1 cellular context compared by ENCODE assay signal in genomic region chr10:31129261-31129660, GRCh38.
A peak's percentile ranks its signal among the peaks of the same experiment; 100 is the strongest.
TF ChIP-seq lines count a peak whose summit lies in the region.

No MANE protein-coding gene starts in this region.

TF ChIP-seq in HepG2, 621 proteins besides CTCF, POLR2A, EP300 and RAD21 (continued from another document):
- TF ChIP-seq HMG20B (CRISPR knock-in tag; conservative IDR thresholded peaks at IDR 0.05) (no peak), MIER3 (CRISPR knock-in tag; IDR thresholded peaks at IDR 0.05; ENCODE audit: borderline replicate concordance) (no peak), MAFK (conservative IDR thresholded peaks at IDR 0.05 in 1 of 2, IDR thresholded peaks at IDR 0.05 in 1 of 2; ENCODE audit: low read length in 2 of 2) (peak; percentile 60 to 64), POLR2AphosphoS5 (IDR thresholded peaks at IDR 0.05; ENCODE audit: low read depth, low read length) (no peak)
